Comparison of ENCODE assay signal across 1 cellular context in genomic region chr4:94442251-94442650, GRCh38.
TF ChIP-seq lines count a peak whose summit lies in the region.

No MANE protein-coding gene starts in this region.

TF ChIP-seq in GM23338, 12 proteins besides CTCF, POLR2A, EP300 and RAD21 (continued from another document):
- TF ChIP-seq, protein P1, sequence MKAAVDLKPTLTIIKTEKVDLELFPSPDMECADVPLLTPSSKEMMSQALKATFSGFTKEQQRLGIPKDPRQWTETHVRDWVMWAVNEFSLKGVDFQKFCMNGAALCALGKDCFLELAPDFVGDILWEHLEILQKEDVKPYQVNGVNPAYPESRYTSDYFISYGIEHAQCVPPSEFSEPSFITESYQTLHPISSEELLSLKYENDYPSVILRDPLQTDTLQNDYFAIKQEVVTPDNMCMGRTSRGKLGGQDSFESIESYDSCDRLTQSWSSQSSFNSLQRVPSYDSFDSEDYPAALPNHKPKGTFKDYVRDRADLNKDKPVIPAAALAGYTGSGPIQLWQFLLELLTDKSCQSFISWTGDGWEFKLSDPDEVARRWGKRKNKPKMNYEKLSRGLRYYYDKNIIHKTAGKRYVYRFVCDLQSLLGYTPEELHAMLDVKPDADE (IDR thresholded peaks at IDR 0.05) = no peak
- TF ChIP-seq POLR2AphosphoS5 (IDR thresholded peaks at IDR 0.05; ENCODE audit: low read depth) (no peak), NANOG (IDR thresholded peaks at IDR 0.05; ENCODE audit: borderline replicate concordance) (no peak), JUNB (IDR thresholded peaks at IDR 0.05; ENCODE audit: unreplicated experiment) (no peak)
TF ChIP-seq in GM23338: peak in this region for 0.
